1 cellular context compared by ENCODE assay signal in genomic region chr9:136409557-136410455, GRCh38.
TF ChIP-seq lines count a peak whose summit lies in the region.

No MANE protein-coding gene starts in this region.

TF ChIP-seq in WTC11, 78 proteins besides CTCF, POLR2A, EP300 and RAD21 (continued from another document):
- TF ChIP-seq MLX (CRISPR knock-in tag; IDR thresholded peaks at IDR 0.05): no peak; the same call in 1 of the 2 replicates
- no peak for TF ChIP-seq NFE2L1 (CRISPR knock-in tag; IDR thresholded peaks at IDR 0.05)
- TF ChIP-seq ATF6 (CRISPR knock-in tag; IDR thresholded peaks at IDR 0.05): no peak
- no peak for TF ChIP-seq ZMAT4 (CRISPR knock-in tag; IDR thresholded peaks at IDR 0.05)
- peak; percentile 44 for TF ChIP-seq USF1 (CRISPR knock-in tag; IDR thresholded peaks at IDR 0.05)
- no peak for TF ChIP-seq FOXJ3 (CRISPR knock-in tag; IDR thresholded peaks at IDR 0.05; ENCODE audit: borderline replicate concordance)
- TF ChIP-seq AR (CRISPR knock-in tag; IDR thresholded peaks at IDR 0.05): no peak
- TF ChIP-seq ZNF121 (CRISPR knock-in tag; IDR thresholded peaks at IDR 0.05): no peak
- TF ChIP-seq ZNF423 (CRISPR knock-in tag; IDR thresholded peaks at IDR 0.05): no peak
- no peak for TF ChIP-seq ZNF138 (CRISPR knock-in tag; conservative IDR thresholded peaks at IDR 0.05)
- TF ChIP-seq ZNF263 (CRISPR knock-in tag; IDR thresholded peaks at IDR 0.05; ENCODE audit: low read depth): no peak
- TF ChIP-seq CBFB (CRISPR knock-in tag; IDR thresholded peaks at IDR 0.05; ENCODE audit: low read depth): no peak
- TF ChIP-seq ZBTB21 (CRISPR knock-in tag; IDR thresholded peaks at IDR 0.05; ENCODE audit: borderline replicate concordance): no peak
- TF ChIP-seq ZNF416 (CRISPR knock-in tag; IDR thresholded peaks at IDR 0.05): no peak
- no peak for TF ChIP-seq IRF2 (CRISPR knock-in tag; IDR thresholded peaks at IDR 0.05; ENCODE audit: borderline replicate concordance, low read depth)
- TF ChIP-seq ZNF512 (CRISPR knock-in tag; IDR thresholded peaks at IDR 0.05; ENCODE audit: borderline replicate concordance): no peak
- no peak for TF ChIP-seq SMAD3 (CRISPR knock-in tag; IDR thresholded peaks at IDR 0.05; ENCODE audit: borderline replicate concordance)
- TF ChIP-seq SP1 (CRISPR knock-in tag; conservative IDR thresholded peaks at IDR 0.05): no peak
- TF ChIP-seq NR2C2 (CRISPR knock-in tag; IDR thresholded peaks at IDR 0.05): no peak
- TF ChIP-seq ARID4B (CRISPR knock-in tag; IDR thresholded peaks at IDR 0.05; ENCODE audit: borderline replicate concordance): 0 out of 2 replicates have a peak, but pooled peaks have one; percentile 66
- no peak for TF ChIP-seq ELF4 (CRISPR knock-in tag; IDR thresholded peaks at IDR 0.05; ENCODE audit: low read depth)
- TF ChIP-seq FOXP1 (CRISPR knock-in tag; IDR thresholded peaks at IDR 0.05; ENCODE audit: borderline replicate concordance): no peak; the same call in 1 of the 2 replicates
- no peak for TF ChIP-seq ZNF425 (CRISPR knock-in tag; conservative IDR thresholded peaks at IDR 0.05)
- no peak for TF ChIP-seq PREB (CRISPR knock-in tag; IDR thresholded peaks at IDR 0.05; ENCODE audit: borderline replicate concordance)
- no peak for TF ChIP-seq GTF2I (CRISPR knock-in tag; conservative IDR thresholded peaks at IDR 0.05)
- TF ChIP-seq ZNF232 (CRISPR knock-in tag; IDR thresholded peaks at IDR 0.05): no peak
- no peak for TF ChIP-seq EMX1 (CRISPR knock-in tag; IDR thresholded peaks at IDR 0.05)
- no peak for TF ChIP-seq SMAD4 (CRISPR knock-in tag; IDR thresholded peaks at IDR 0.05)
- TF ChIP-seq ZNF219 (CRISPR knock-in tag; IDR thresholded peaks at IDR 0.05; ENCODE audit: borderline replicate concordance): no peak
- TF ChIP-seq ZNF317 (CRISPR knock-in tag; IDR thresholded peaks at IDR 0.05; ENCODE audit: borderline replicate concordance, low read depth): no peak
- peak; percentile 43; the same call in 1 of the 2 replicates for TF ChIP-seq ESRRA (CRISPR knock-in tag; IDR thresholded peaks at IDR 0.05; ENCODE audit: borderline replicate concordance)
- 0 out of 2 replicates have a peak, but pooled peaks have one; percentile 16 for TF ChIP-seq GABPB1 (CRISPR knock-in tag; IDR thresholded peaks at IDR 0.05)
- no peak for TF ChIP-seq CDX4 (CRISPR knock-in tag; IDR thresholded peaks at IDR 0.05; ENCODE audit: borderline replicate concordance)
- TF ChIP-seq TEAD1 (CRISPR knock-in tag; IDR thresholded peaks at IDR 0.05): no peak
